Comparison of ENCODE assay signal across 26 cellular contexts in genomic region chr5:168002116-168002515, GRCh38.
"Had no signal": no experiment of that assay in that cellular context is flagged by ENCODE, and none has a peak within 500 bp of the region (broad histone marks: within the 10 kb centered on the region; RNA-seq: fewer than 3 reads in every experiment).

No MANE protein-coding gene starts in this region.

- H3K4me3 ChIP-seq: ascending aorta, Peyer's patch, SJSA1 had no signal

- H3K36me3 ChIP-seq: ascending aorta, Peyer's patch had no signal

- H3K9ac ChIP-seq: KMS-11, SK-N-SH had no signal

- ATAC-seq: activated CD8-positive, alpha-beta T cell treated with anti-CD3 and anti-CD28 coated beads, Interleukin-2, amount 10 ng/mL, durations not matched to agents 7 days and 5 days; activated T-cell treated with anti-CD3 and anti-CD28 coated beads, Interleukin-2, amount 50 U/mL, for 4 hours; PC-3 had no signal

- FAIRE-seq: TTC549 had no signal

- H3K4me1 ChIP-seq: ascending aorta, Peyer's patch had no signal

- DNase-seq: activated CD4-positive, alpha-beta T cell treated with anti-CD3 and anti-CD28 coated beads, Interleukin-2, amount 10 ng/mL, durations not matched to agents 24 days and 14 days; activated CD4-positive, alpha-beta T cell treated with anti-CD3 and anti-CD28 coated beads, Interleukin-2, amount 50 U/mL, for 48 hours; activated CD8-positive, alpha-beta T cell treated with anti-CD3 and anti-CD28 coated beads, Interleukin-2, amount 10 ng/mL, durations not matched to agents 7 days and 5 days; activated naive CD4-positive, alpha-beta T cell treated with anti-CD3 and anti-CD28 coated beads, Interleukin-2, amount 10 ng/mL, durations not matched to agents 7 days and 5 days; activated T-cell treated with anti-CD3 and anti-CD28 coated beads, Interleukin-2, amount 50 U/mL, for 4 hours; amygdala; MM.1S; MV-4-11; NCI-H1092; NCI-H1436 treated with DMSO at 0.1 percent for 48 hours; NCI-H1694 treated with DMSO at 0.1 percent for 48 hours; NCI-H2029; NCI-H226; NCI-H446 treated with DMSO at 0.1 percent for 48 hours; NCI-H524 treated with DMSO at 0.1 percent for 48 hours; NCI-H748 treated with DMSO at 0.1 percent for 48 hours; NK-92 treated with Interleukin-12 subunit alpha and Interleukin-12 subunit beta, amount 100 ng/mL, for 24 hours; PC-3; Peyer's patch; RPMI8226; SHP77 treated with DMSO at 0.1 percent for 48 hours; SK-N-SH had no signal

- H3K27me3 ChIP-seq: ascending aorta, Peyer's patch, SJSA1 had no signal

- H3K9me3 ChIP-seq: ascending aorta, Peyer's patch, SK-N-SH had no signal

- H3K27ac ChIP-seq: ascending aorta, KMS-11, Peyer's patch, SJSA1 had no signal

- H3K4me2 ChIP-seq: KMS-11, SK-N-SH had no signal
